In genomic region chr10:45373003-45373782, GRCh38 we compare ENCODE assay signal across 8 cellular contexts. TPM values are rescaled to one million over a fixed set of nuclear protein-coding genes. Genes with fewer than 3 reads are reported as not detected.
A peak's percentile ranks its signal among the peaks of the same experiment; 100 is the strongest.
DNase-seq lines count a peak whose midpoint lies in the region; ATAC-seq and TF ChIP-seq lines count a peak whose summit lies in the region.

No MANE protein-coding gene starts in this region.

- no peaks in the 10 kb centered on the region; the same call in 1 of the 2 replicates for H3K4me1 ChIP-seq in HEK293 (ENCODE audit: control insufficient read depth, insufficient read depth, low read length)
- peaks cover 8 to 19% (median 16%) of the 10 kb centered on the region in 4 donors for H3K4me1 ChIP-seq in liver (ENCODE audit: control insufficient read depth in 4 of 4, insufficient read depth in 4 of 4, low read length in 3 of 4)
- peaks cover 8 to 12% of the 10 kb centered on the region in 2 donors for H3K4me1 ChIP-seq in thoracic aorta (ENCODE audit: control insufficient read depth in 1 of 2, low read depth in 2 of 2)

- CTCF ChIA-PET in HEK293 (lab: Yijun Ruan, JAX): interaction anchor here (0.6 kb wide), 2 partner anchors 42 to 127 kb away, joined by 3 to 9 read pairs; no protein-coding TSS in a partner anchor

- peaks cover 2% of the 10 kb centered on the region for H3K36me3 Mint-ChIP-seq in activated naive CD8-positive, alpha-beta T cell treated with anti-CD3 and anti-CD28 coated beads, Interleukin-2, amount 10 ng/mL, durations not matched to agents 7 days and 5 days

- H3K4me3 ChIP-seq in HEK293 (ENCODE audit: low read depth, low read length) (peak overlapping the region; percentile 47), liver (ENCODE audit: low read depth in 1 of 3, low read length in 3 of 3) (peak overlapping the region; percentile 18 to 45 (median 40)), thoracic aorta (peak overlapping the region; percentile 69)

- POLR2A ChIA-PET in HEK293 (lab: Yijun Ruan, JAX): interaction anchor here (0.6 kb wide), 1 partner anchor 402 kb away, joined by 3 read pairs; no protein-coding TSS in a partner anchor
- POLR2A ChIA-PET in activated naive CD8-positive, alpha-beta T cell treated with anti-CD3 and anti-CD28 coated beads, Interleukin-2, amount 10 ng/mL, durations not matched to agents 7 days and 5 days (lab: Charles Lee): interaction anchor here (1.6 kb wide), 1 partner anchor 47 kb away, joined by 8 read pairs; no protein-coding TSS in a partner anchor

- H3K27me3 ChIP-seq in liver (ENCODE audit: control insufficient read depth in 4 of 4, insufficient read depth in 4 of 4, low read length in 3 of 4) (peaks cover 0 to 5% (median 2%) of the 10 kb centered on the region in 4 donors), thoracic aorta (replicated peaks; ENCODE audit: insufficient read depth) (no peaks in the 10 kb centered on the region)

- H3K27ac Mint-ChIP-seq in activated naive CD8-positive, alpha-beta T cell treated with anti-CD3 and anti-CD28 coated beads, Interleukin-2, amount 10 ng/mL, durations not matched to agents 7 days and 5 days: peak overlapping the region; percentile 71

- peak; percentile 60 for ATAC-seq in activated naive CD8-positive, alpha-beta T cell treated with anti-CD3 and anti-CD28 coated beads, Interleukin-2, amount 10 ng/mL, durations not matched to agents 7 days and 5 days (ENCODE audit: low read depth)
- no peak for ATAC-seq in thoracic aorta (ENCODE audit: insufficient number of reproducible peaks, low FRiP score, low read depth)

- H3K4me1 Mint-ChIP-seq in activated naive CD8-positive, alpha-beta T cell treated with anti-CD3 and anti-CD28 coated beads, Interleukin-2, amount 10 ng/mL, durations not matched to agents 7 days and 5 days: peaks cover 24% of the 10 kb centered on the region

- no peak overlapping the region for H3K9ac ChIP-seq in liver (ENCODE audit: low read depth in 1 of 2, low read length in 2 of 2)

- peak overlapping the region; percentile 91 for H3K4me3 Mint-ChIP-seq in activated naive CD8-positive, alpha-beta T cell treated with anti-CD3 and anti-CD28 coated beads, Interleukin-2, amount 10 ng/mL, durations not matched to agents 7 days and 5 days

- no peaks in the 10 kb centered on the region for H3K9me3 Mint-ChIP-seq in activated naive CD8-positive, alpha-beta T cell treated with anti-CD3 and anti-CD28 coated beads, Interleukin-2, amount 10 ng/mL, durations not matched to agents 7 days and 5 days

- peaks cover 57% of the 10 kb centered on the region for H3K27me3 Mint-ChIP-seq in activated naive CD8-positive, alpha-beta T cell treated with anti-CD3 and anti-CD28 coated beads, Interleukin-2, amount 10 ng/mL, durations not matched to agents 7 days and 5 days

- WGBS in liver: 2% methylated on average over 44 of the region's 44 CpGs

- H3K36me3 ChIP-seq in HEK293 (ENCODE audit: control insufficient read depth in 2 of 2, insufficient read depth in 1 of 2, low read length in 2 of 2): no peaks in the 10 kb centered on the region
- no peaks in the 10 kb centered on the region for H3K36me3 ChIP-seq in liver (ENCODE audit: control insufficient read depth in 4 of 4, insufficient read depth in 3 of 4, low read depth in 1 of 4, low read length in 3 of 4)
- H3K36me3 ChIP-seq in thoracic aorta: no peaks in the 10 kb centered on the region

- no peak overlapping the region; the same call in 1 of the 2 replicates for H3K27ac ChIP-seq in HEK293 (ENCODE audit: extremely low read depth, low read depth, low read length)
- no peak overlapping the region for H3K27ac ChIP-seq in liver (ENCODE audit: low read depth in 1 of 2, low read length in 2 of 2)
- no peak overlapping the region for H3K27ac ChIP-seq in thoracic aorta

- DNase-seq in DMS153 treated with DMSO at 0.1 percent for 48 hours (lab: John Stamatoyannopoulos, UW; ENCODE audit: unreplicated experiment) (peak; percentile 46), DMS153 (lab: John Stamatoyannopoulos, UW) (no peak), NCI-H526 (lab: John Stamatoyannopoulos, UW) (peak; percentile 17 to 75), thoracic aorta (ENCODE audit: low spot score) (no peak), HuH-7 (ENCODE audit: low spot score) (no peak)
- DNase-seq in activated naive CD8-positive, alpha-beta T cell treated with anti-CD3 and anti-CD28 coated beads, Interleukin-2, amount 10 ng/mL, durations not matched to agents 7 days and 5 days: peak; percentile 59

- no peaks in the 10 kb centered on the region for H3K9me3 ChIP-seq in HEK293 (ENCODE audit: control insufficient read depth, insufficient read depth, low read depth, low read length)
- no peaks in the 10 kb centered on the region for H3K9me3 ChIP-seq in liver (ENCODE audit: control insufficient read depth in 4 of 4, low read length in 3 of 4)
- H3K9me3 ChIP-seq in thoracic aorta: no peaks in the 10 kb centered on the region

- TF ChIP-seq RAD21 in liver (IDR thresholded peaks at IDR 0.05): no peak

- TF ChIP-seq CTCF in HEK293 (tag by site-specific recombination; IDR thresholded peaks at IDR 0.05) (no peak), liver (IDR thresholded peaks at IDR 0.05; ENCODE audit: low read depth, low read length, missing input control) (no peak), thoracic aorta (IDR thresholded peaks at IDR 0.05) (no peak)

TF ChIP-seq in HEK293, 187 proteins besides CTCF, POLR2A, EP300 and RAD21 (continues in another document):
- 0 out of 2 replicates have a peak, but pooled peaks have one; percentile 25 for TF ChIP-seq ZEB2 (tag by site-specific recombination; IDR thresholded peaks at IDR 0.05)
- TF ChIP-seq KLF7 (tag by site-specific recombination; IDR thresholded peaks at IDR 0.05; ENCODE audit: borderline replicate concordance): 0 out of 2 replicates have a peak, but pooled peaks have one; percentile 28
- 0 out of 2 replicates have a peak, but pooled peaks have one; percentile 6 for TF ChIP-seq HIC1 (tag by site-specific recombination; IDR thresholded peaks at IDR 0.05)
- peak; percentile 49 for TF ChIP-seq ZBTB20 (tag by site-specific recombination; IDR thresholded peaks at IDR 0.05)
- peak; percentile 72 for TF ChIP-seq SP2 (tag by site-specific recombination; IDR thresholded peaks at IDR 0.05)
- TF ChIP-seq GLI4 (tag by site-specific recombination; IDR thresholded peaks at IDR 0.05): no peak
- peak; percentile 41; the same call in 1 of the 2 replicates for TF ChIP-seq KLF9 (tag by site-specific recombination; IDR thresholded peaks at IDR 0.05; ENCODE audit: low read depth)

TF ChIP-seq in liver, 16 proteins besides CTCF, POLR2A, EP300 and RAD21 (continues in another document):
- TF ChIP-seq TAF1 (conservative IDR thresholded peaks at IDR 0.05): no peak
- no peak for TF ChIP-seq NR2F2 (IDR thresholded peaks at IDR 0.05)
- no peak for TF ChIP-seq ZBTB33 (IDR thresholded peaks at IDR 0.05)
- TF ChIP-seq REST (IDR thresholded peaks at IDR 0.05): no peak
- no peak for TF ChIP-seq YY1 (IDR thresholded peaks at IDR 0.05)
- no peak for TF ChIP-seq JUND (IDR thresholded peaks at IDR 0.05)
- no peak for TF ChIP-seq MAX (IDR thresholded peaks at IDR 0.05)

RNA-seq across cellular contexts. Expression of gene ALOX5, which starts 0.8 kb away (rescaled TPM):
- 10 to 100 TPM; 13.6 to 14.2 TPM for total RNA-seq in activated naive CD8-positive, alpha-beta T cell treated with anti-CD3 and anti-CD28 coated beads, Interleukin-2, amount 10 ng/mL, durations not matched to agents 7 days and 5 days
- total RNA-seq in liver (10 to 100 TPM; 11.2 to 16.9 TPM), thoracic aorta (10 to 100 TPM; 64.1 to 69.7 TPM)
- 1 to 10 TPM; 2.9 to 5.6 TPM for polyA plus RNA-seq in liver

RNA-seq across cellular contexts. Expression of gene OR13A1, which starts 57.8 kb away (rescaled TPM):
- total RNA-seq in activated naive CD8-positive, alpha-beta T cell treated with anti-CD3 and anti-CD28 coated beads, Interleukin-2, amount 10 ng/mL, durations not matched to agents 7 days and 5 days: under 1 TPM in 1 of 2 experiments, not detected in 1; 0.23 TPM
- total RNA-seq in liver (under 1 TPM; under 0.01 to 0.05 TPM), thoracic aorta (under 1 TPM in 1 of 2 donors, not detected in 1; 0.85 TPM)
- polyA plus RNA-seq in liver: not detected

Comparison
In these comparisons a context has a peak if more than half of its experiments do, and no peak if none do; other contexts are left out.
1. DNase-seq: peak in DMS153 treated with DMSO at 0.1 percent for 48 hours (single experiment), NCI-H526 (2 of 2) and activated naive CD8-positive, alpha-beta T cell treated with anti-CD3 and anti-CD28 coated beads, Interleukin-2, amount 10 ng/mL, durations not matched to agents 7 days and 5 days (single experiment); none in DMS153 (single experiment), thoracic aorta (single experiment) and HuH-7 (single experiment).
2. Peak in every context shown above with its lines, with median percentiles within 50 percentile points of each other: H3K4me3 ChIP-seq.